1 cellular context compared by ENCODE assay signal in the genomic region with DNA sequence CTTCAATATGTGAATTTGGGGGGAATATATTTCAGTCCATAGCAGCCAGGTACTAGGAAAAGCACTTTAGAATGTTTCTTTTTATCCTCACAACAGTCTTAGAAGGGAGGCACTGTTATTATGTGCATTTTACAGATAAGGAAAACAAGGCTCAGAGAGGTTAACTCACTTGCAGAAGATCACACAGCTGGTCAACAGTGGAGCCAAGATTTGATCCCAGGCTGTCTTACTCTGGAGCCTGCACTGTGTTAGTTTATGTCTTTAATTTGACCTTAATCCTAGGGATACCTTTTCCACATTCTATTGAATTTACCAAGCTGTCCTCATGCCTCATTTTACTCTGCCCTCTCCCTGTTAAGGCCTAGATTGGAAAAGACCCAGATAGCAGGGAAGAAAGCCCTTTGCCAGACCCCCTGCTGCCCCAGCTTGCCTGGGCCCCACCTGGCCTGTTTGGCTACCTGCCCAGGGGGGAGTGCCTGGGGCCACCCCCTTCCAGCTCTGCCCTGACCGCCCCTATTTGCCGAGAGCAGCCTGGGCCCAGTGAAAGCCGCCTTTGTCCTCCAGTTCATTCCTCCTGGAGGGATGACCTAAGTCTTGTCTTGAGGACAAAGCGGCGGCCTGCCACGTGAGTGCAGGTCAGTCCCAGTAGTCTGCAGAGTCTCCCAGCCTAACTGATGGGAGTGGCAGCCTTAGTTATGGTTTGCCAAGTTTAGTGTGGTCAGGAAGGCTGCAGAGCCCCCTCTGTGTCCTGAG.
TF ChIP-seq lines count a peak whose summit lies in the region.

No MANE protein-coding gene starts in this region.

TF ChIP-seq in HepG2, 621 proteins besides CTCF, POLR2A, EP300 and RAD21 (continued from another document and continues in another):
- TF ChIP-seq TARDBP (CRISPR knock-in tag; IDR thresholded peaks at IDR 0.05) (0 out of 2 replicates have a peak, but pooled peaks have one; percentile 19), ZNF747 (CRISPR knock-in tag; IDR thresholded peaks at IDR 0.05; ENCODE audit: borderline replicate concordance) (no peak), SAP130 (CRISPR knock-in tag; IDR thresholded peaks at IDR 0.05; ENCODE audit: low read depth) (peak; percentile 61; the same call in 1 of the 2 replicates), ETV5 (CRISPR knock-in tag; IDR thresholded peaks at IDR 0.05; ENCODE audit: borderline replicate concordance) (0 out of 2 replicates have a peak, but pooled peaks have one; percentile 22), ZMYM3 (CRISPR knock-in tag; IDR thresholded peaks at IDR 0.05) (peak; percentile 83), ZNF121 (CRISPR knock-in tag; IDR thresholded peaks at IDR 0.05) (0 out of 2 replicates have a peak, but pooled peaks have one; percentile 10), POGZ (CRISPR knock-in tag; IDR thresholded peaks at IDR 0.05) (0 out of 2 replicates have a peak, but pooled peaks have one; percentile 14), JUN (CRISPR knock-in tag; IDR thresholded peaks at IDR 0.05) (0 out of 2 replicates have a peak, but pooled peaks have one; percentile 45), CENPX (CRISPR knock-in tag; IDR thresholded peaks at IDR 0.05) (no peak), ARNTL (CRISPR knock-in tag; IDR thresholded peaks at IDR 0.05) (peak; percentile 87), GFI1 (CRISPR knock-in tag; IDR thresholded peaks at IDR 0.05; ENCODE audit: borderline replicate concordance) (peak; percentile 46; the same call in 1 of the 2 replicates), ZNF331 (CRISPR knock-in tag; IDR thresholded peaks at IDR 0.05) (peak; percentile 77), HDAC1 (CRISPR knock-in tag; IDR thresholded peaks at IDR 0.05) (peak; percentile 87), ZNF891 (CRISPR knock-in tag; IDR thresholded peaks at IDR 0.05) (no peak), XRCC5 (optimal IDR thresholded peaks at IDR 0.05; ENCODE audit: low read length) (peak; percentile 76), SOX5 (CRISPR knock-in tag; IDR thresholded peaks at IDR 0.05; ENCODE audit: borderline replicate concordance) (peak; percentile 63; the same call in 1 of the 2 replicates), ZNF292 (CRISPR knock-in tag; IDR thresholded peaks at IDR 0.05; ENCODE audit: borderline replicate concordance, low read depth) (peak; percentile 39; the same call in 1 of the 2 replicates), IRF2 (CRISPR knock-in tag; IDR thresholded peaks at IDR 0.05) (peak; percentile 39; the same call in 1 of the 2 replicates), SOX6 (IDR thresholded peaks at IDR 0.05) (no peak), SOX6 (CRISPR knock-in tag; IDR thresholded peaks at IDR 0.05) (peak; percentile 71)
- TF ChIP-seq, protein P1, sequence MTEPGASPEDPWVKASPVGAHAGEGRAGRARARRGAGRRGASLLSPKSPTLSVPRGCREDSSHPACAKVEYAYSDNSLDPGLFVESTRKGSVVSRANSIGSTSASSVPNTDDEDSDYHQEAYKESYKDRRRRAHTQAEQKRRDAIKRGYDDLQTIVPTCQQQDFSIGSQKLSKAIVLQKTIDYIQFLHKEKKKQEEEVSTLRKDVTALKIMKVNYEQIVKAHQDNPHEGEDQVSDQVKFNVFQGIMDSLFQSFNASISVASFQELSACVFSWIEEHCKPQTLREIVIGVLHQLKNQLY (CRISPR knock-in tag; IDR thresholded peaks at IDR 0.05): peak; percentile 38; the same call in 1 of the 2 replicates
- TF ChIP-seq, protein P2, sequence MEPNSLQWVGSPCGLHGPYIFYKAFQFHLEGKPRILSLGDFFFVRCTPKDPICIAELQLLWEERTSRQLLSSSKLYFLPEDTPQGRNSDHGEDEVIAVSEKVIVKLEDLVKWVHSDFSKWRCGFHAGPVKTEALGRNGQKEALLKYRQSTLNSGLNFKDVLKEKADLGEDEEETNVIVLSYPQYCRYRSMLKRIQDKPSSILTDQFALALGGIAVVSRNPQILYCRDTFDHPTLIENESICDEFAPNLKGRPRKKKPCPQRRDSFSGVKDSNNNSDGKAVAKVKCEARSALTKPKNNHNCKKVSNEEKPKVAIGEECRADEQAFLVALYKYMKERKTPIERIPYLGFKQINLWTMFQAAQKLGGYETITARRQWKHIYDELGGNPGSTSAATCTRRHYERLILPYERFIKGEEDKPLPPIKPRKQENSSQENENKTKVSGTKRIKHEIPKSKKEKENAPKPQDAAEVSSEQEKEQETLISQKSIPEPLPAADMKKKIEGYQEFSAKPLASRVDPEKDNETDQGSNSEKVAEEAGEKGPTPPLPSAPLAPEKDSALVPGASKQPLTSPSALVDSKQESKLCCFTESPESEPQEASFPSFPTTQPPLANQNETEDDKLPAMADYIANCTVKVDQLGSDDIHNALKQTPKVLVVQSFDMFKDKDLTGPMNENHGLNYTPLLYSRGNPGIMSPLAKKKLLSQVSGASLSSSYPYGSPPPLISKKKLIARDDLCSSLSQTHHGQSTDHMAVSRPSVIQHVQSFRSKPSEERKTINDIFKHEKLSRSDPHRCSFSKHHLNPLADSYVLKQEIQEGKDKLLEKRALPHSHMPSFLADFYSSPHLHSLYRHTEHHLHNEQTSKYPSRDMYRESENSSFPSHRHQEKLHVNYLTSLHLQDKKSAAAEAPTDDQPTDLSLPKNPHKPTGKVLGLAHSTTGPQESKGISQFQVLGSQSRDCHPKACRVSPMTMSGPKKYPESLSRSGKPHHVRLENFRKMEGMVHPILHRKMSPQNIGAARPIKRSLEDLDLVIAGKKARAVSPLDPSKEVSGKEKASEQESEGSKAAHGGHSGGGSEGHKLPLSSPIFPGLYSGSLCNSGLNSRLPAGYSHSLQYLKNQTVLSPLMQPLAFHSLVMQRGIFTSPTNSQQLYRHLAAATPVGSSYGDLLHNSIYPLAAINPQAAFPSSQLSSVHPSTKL (CRISPR knock-in tag; IDR thresholded peaks at IDR 0.05): peak; percentile 71
- TF ChIP-seq, protein P3, sequence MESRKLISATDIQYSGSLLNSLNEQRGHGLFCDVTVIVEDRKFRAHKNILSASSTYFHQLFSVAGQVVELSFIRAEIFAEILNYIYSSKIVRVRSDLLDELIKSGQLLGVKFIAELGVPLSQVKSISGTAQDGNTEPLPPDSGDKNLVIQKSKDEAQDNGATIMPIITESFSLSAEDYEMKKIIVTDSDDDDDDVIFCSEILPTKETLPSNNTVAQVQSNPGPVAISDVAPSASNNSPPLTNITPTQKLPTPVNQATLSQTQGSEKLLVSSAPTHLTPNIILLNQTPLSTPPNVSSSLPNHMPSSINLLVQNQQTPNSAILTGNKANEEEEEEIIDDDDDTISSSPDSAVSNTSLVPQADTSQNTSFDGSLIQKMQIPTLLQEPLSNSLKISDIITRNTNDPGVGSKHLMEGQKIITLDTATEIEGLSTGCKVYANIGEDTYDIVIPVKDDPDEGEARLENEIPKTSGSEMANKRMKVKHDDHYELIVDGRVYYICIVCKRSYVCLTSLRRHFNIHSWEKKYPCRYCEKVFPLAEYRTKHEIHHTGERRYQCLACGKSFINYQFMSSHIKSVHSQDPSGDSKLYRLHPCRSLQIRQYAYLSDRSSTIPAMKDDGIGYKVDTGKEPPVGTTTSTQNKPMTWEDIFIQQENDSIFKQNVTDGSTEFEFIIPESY (CRISPR knock-in tag; IDR thresholded peaks at IDR 0.05): peak; percentile 62
- TF ChIP-seq, protein P4, sequence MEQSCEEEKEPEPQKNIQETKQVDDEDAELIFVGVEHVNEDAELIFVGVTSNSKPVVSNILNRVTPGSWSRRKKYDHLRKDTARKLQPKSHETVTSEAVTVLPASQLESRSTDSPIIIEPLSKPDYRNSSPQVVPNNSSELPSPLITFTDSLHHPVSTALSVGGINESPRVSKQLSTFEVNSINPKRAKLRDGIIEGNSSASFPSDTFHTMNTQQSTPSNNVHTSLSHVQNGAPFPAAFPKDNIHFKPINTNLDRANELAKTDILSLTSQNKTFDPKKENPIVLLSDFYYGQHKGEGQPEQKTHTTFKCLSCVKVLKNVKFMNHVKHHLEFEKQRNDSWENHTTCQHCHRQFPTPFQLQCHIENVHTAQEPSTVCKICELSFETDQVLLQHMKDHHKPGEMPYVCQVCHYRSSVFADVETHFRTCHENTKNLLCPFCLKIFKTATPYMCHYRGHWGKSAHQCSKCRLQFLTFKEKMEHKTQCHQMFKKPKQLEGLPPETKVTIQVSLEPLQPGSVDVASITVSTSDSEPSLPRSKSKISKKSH (CRISPR knock-in tag; IDR thresholded peaks at IDR 0.05; ENCODE audit: borderline replicate concordance): 0 out of 2 replicates have a peak, but pooled peaks have one; percentile 49
- TF ChIP-seq, protein P5, sequence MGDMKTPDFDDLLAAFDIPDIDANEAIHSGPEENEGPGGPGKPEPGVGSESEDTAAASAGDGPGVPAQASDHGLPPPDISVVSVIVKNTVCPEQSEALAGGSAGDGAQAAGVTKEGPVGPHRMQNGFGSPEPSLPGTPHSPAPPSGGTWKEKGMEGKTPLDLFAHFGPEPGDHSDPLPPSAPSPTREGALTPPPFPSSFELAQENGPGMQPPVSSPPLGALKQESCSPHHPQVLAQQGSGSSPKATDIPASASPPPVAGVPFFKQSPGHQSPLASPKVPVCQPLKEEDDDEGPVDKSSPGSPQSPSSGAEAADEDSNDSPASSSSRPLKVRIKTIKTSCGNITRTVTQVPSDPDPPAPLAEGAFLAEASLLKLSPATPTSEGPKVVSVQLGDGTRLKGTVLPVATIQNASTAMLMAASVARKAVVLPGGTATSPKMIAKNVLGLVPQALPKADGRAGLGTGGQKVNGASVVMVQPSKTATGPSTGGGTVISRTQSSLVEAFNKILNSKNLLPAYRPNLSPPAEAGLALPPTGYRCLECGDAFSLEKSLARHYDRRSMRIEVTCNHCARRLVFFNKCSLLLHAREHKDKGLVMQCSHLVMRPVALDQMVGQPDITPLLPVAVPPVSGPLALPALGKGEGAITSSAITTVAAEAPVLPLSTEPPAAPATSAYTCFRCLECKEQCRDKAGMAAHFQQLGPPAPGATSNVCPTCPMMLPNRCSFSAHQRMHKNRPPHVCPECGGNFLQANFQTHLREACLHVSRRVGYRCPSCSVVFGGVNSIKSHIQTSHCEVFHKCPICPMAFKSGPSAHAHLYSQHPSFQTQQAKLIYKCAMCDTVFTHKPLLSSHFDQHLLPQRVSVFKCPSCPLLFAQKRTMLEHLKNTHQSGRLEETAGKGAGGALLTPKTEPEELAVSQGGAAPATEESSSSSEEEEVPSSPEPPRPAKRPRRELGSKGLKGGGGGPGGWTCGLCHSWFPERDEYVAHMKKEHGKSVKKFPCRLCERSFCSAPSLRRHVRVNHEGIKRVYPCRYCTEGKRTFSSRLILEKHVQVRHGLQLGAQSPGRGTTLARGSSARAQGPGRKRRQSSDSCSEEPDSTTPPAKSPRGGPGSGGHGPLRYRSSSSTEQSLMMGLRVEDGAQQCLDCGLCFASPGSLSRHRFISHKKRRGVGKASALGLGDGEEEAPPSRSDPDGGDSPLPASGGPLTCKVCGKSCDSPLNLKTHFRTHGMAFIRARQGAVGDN (CRISPR knock-in tag; IDR thresholded peaks at IDR 0.05): peak; percentile 85
- TF ChIP-seq, protein P6, sequence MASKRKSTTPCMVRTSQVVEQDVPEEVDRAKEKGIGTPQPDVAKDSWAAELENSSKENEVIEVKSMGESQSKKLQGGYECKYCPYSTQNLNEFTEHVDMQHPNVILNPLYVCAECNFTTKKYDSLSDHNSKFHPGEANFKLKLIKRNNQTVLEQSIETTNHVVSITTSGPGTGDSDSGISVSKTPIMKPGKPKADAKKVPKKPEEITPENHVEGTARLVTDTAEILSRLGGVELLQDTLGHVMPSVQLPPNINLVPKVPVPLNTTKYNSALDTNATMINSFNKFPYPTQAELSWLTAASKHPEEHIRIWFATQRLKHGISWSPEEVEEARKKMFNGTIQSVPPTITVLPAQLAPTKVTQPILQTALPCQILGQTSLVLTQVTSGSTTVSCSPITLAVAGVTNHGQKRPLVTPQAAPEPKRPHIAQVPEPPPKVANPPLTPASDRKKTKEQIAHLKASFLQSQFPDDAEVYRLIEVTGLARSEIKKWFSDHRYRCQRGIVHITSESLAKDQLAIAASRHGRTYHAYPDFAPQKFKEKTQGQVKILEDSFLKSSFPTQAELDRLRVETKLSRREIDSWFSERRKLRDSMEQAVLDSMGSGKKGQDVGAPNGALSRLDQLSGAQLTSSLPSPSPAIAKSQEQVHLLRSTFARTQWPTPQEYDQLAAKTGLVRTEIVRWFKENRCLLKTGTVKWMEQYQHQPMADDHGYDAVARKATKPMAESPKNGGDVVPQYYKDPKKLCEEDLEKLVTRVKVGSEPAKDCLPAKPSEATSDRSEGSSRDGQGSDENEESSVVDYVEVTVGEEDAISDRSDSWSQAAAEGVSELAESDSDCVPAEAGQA (IDR thresholded peaks at IDR 0.05; ENCODE audit: low read depth): no peak
- TF ChIP-seq, protein P6 (CRISPR knock-in tag; IDR thresholded peaks at IDR 0.05; ENCODE audit: borderline replicate concordance): no peak
